In the genomic region with DNA sequence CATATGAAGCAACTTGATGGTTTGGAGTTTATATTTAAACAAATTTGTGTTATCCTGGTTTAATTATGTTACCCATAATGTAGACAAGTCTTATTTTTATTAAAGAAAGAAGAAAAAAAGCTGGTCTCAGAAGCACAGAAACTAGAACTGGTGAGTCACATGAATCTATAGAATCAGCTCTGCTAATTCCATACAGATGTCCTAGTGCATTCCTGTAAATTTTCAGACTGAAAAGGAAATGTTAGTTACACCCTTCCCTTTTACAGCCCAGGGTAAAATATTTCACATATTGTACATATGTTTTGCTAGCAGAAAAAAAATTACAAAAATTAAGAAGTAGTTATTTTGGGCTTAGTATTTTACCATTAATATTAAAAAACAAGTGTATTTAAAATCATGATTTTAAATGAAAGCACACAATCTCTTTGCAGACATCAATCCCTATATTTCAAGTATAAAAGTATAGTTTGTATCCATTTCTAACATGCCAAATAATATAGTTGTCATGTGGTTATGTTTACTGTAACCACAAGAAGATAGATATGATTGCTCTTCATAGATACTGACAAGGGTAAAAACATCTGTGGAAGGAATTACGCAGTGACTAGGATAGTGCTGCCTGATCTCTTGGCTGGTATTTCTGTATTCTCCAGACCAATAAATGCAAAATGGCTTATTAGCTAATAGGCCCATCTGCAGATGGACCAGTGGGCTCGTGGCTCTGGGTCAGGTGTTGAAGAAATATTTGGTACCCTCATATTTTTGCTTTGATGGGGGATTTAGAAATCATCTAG, we compare ENCODE assay signal across 29 cellular contexts. TPM values are rescaled to one million over a fixed set of nuclear protein-coding genes. Genes with fewer than 3 reads are reported as not detected.
A peak's percentile ranks its signal among the peaks of the same experiment; 100 is the strongest.
DNase-seq lines count a peak whose midpoint lies in the region; ATAC-seq, FAIRE-seq and TF ChIP-seq lines count a peak whose summit lies in the region.
"Had no signal": no experiment of that assay in that cellular context is flagged by ENCODE, and none has a peak within 500 bp of the region (broad histone marks: within the 10 kb centered on the region; RNA-seq: fewer than 3 reads in every experiment).

No MANE protein-coding gene starts in this region.

- H3K4me2 ChIP-seq in A549, result peak overlapping the region; percentile 39; the same call in 2 of the 3 replicates
- H3K4me2 ChIP-seq in PC-3 (ENCODE audit: low read length), result no peak overlapping the region

- no peaks in the 10 kb centered on the region for H3K27me3 Mint-ChIP-seq in activated CD4-positive, alpha-beta memory T cell treated with anti-CD3 and anti-CD28 coated beads for 36 hours
- H3K27me3 Mint-ChIP-seq: activated T-cell treated with anti-CD3 and anti-CD28 coated beads, Interleukin-2, amount 50 U/mL, for 24 hours had no signal

- no peak for FAIRE-seq in A549 (lab: Jason Lieb, UNC)
- FAIRE-seq: GM18507 had no signal

- TF ChIP-seq EP300 in A549 (IDR thresholded peaks at IDR 0.05), result no peak

- no peak overlapping the region for H3K4me3 Mint-ChIP-seq in activated CD4-positive, alpha-beta memory T cell treated with anti-CD3 and anti-CD28 coated beads for 36 hours
- H3K4me3 Mint-ChIP-seq: activated T-cell treated with anti-CD3 and anti-CD28 coated beads, Interleukin-2, amount 50 U/mL, for 24 hours; CD8-positive, alpha-beta T cell; neural crest cell had no signal

- no peak for ATAC-seq in A549
- ATAC-seq in PC-3, result no peak
- ATAC-seq in foreskin keratinocyte, result peak; percentile 65
- ATAC-seq in Right ventricle myocardium superior (ENCODE audit: poor library complexity), result no peak
- ATAC-seq: CD8-positive, alpha-beta T cell; lower lobe of right lung; Panc1; sciatic nerve had no signal

- H3K36me3 Mint-ChIP-seq in activated CD4-positive, alpha-beta memory T cell treated with anti-CD3 and anti-CD28 coated beads for 36 hours, result no peaks in the 10 kb centered on the region
- H3K36me3 Mint-ChIP-seq: CD8-positive, alpha-beta T cell had no signal

- no peak for TF ChIP-seq POLR2A in A549 (IDR thresholded peaks at IDR 0.05; ENCODE audit: low read length)

- no peaks in the 10 kb centered on the region for H3K36me3 ChIP-seq in PC-3 (ENCODE audit: low read depth, low read length)
- H3K36me3 ChIP-seq: lower lobe of right lung, SJCRH30 had no signal

- H3K4me3 ChIP-seq in A549 (no peak overlapping the region), PC-3 (ENCODE audit: low read length) (no peak overlapping the region), choroid plexus epithelial cell (ENCODE audit: low read depth, low read length) (no peak overlapping the region)
- H3K4me3 ChIP-seq: lower lobe of right lung, SJCRH30 had no signal

- WGBS in A549 (ENCODE audit: missing lambda C conversion rate), result 89% methylated on average over 2 of the region's 2 CpGs

- TF ChIP-seq RAD21 in A549 (conservative IDR thresholded peaks at IDR 0.05 in 1 of 2, IDR thresholded peaks at IDR 0.05 in 1 of 2), result no peak

- DNase-seq in A549 (ENCODE audit: low read depth in 1 of 2, low spot score in 1 of 2), result no peak
- peak; percentile 27 for DNase-seq in PC-3
- DNase-seq in choroid plexus epithelial cell (ENCODE audit: low read depth), result peak; percentile 74
- DNase-seq in foreskin keratinocyte, result peak in 1 of 2 donors; percentile 76
- DNase-seq in NCI-H1105 (lab: John Stamatoyannopoulos, UW), result no peak
- no peak for DNase-seq in T-helper 1 cell
- no peak for DNase-seq in Right ventricle myocardium superior
- DNase-seq in activated CD4-positive, alpha-beta memory T cell treated with anti-CD3 and anti-CD28 coated beads for 36 hours, result no peak
- DNase-seq: activated CD4-positive, alpha-beta T cell treated with anti-CD3 and anti-CD28 coated beads for 4 hours; activated naive CD4-positive, alpha-beta T cell; activated T-cell treated with anti-CD3 and anti-CD28 coated beads, Interleukin-2, amount 50 U/mL, for 24 hours; amygdala; CD8-positive, alpha-beta T cell; dermis blood vessel endothelial cell; DMS 273 treated with DMSO at 0.1 percent for 48 hours; GDM1; lower lobe of right lung; NCI-H146; NCI-H524; NK-92 treated with Interleukin-12 subunit alpha and Interleukin-12 subunit beta, amount 100 ng/mL, for 24 hours; posterior cingulate gyrus; SJCRH30; T-helper 2 cell had no signal

- H3K9me3 ChIP-seq in A549, result no peaks in the 10 kb centered on the region
- no peaks in the 10 kb centered on the region for H3K9me3 ChIP-seq in PC-3 (ENCODE audit: low read length)
- H3K9me3 ChIP-seq: lower lobe of right lung, SJCRH30 had no signal

- H2AFZ ChIP-seq in PC-3 (ENCODE audit: low read length), result no peak overlapping the region

- H3K27ac ChIP-seq in A549, result peak overlapping the region in 1 of 2 experiments; percentile 71; a peak in 4 of 6 replicates
- H3K27ac ChIP-seq in PC-3 (ENCODE audit: low read length), result no peak overlapping the region
- peak overlapping the region; percentile 45 for H3K27ac ChIP-seq in foreskin keratinocyte
- H3K27ac ChIP-seq: 22Rv1, lower lobe of right lung, SJCRH30 had no signal

- BruUV-seq in PC-3 (replicated peaks; lab: Mats Ljungman, UMichigan), result no TSS peak

- H3K9ac ChIP-seq in PC-3 (ENCODE audit: low read length), result no peak overlapping the region

- H3K79me2 ChIP-seq in PC-3 (ENCODE audit: low read length), result no peaks in the 10 kb centered on the region

- POLR2A ChIA-PET in A549 (lab: Yijun Ruan, JAX), result no interaction called here
- POLR2A ChIA-PET in PC-3 (lab: Charles Lee; ENCODE audit: unreplicated experiment), result interaction anchor here (0.6 kb wide), 1 partner anchor 410 kb away, joined by 4 read pairs; no protein-coding TSS in a partner anchor
- POLR2A ChIA-PET in activated CD4-positive, alpha-beta memory T cell treated with anti-CD3 and anti-CD28 coated beads for 36 hours (lab: Charles Lee), result no interaction called here

- H3K9me3 Mint-ChIP-seq in activated CD4-positive, alpha-beta memory T cell treated with anti-CD3 and anti-CD28 coated beads for 36 hours, result peaks cover 3% of the 10 kb centered on the region
- H3K9me3 Mint-ChIP-seq: neural crest cell had no signal

- H3F3A ChIP-seq in PC-3 (ENCODE audit: low read length, unreplicated experiment), result no peaks in the 10 kb centered on the region

- H3K27me3 ChIP-seq in PC-3 (ENCODE audit: low read length), result no peaks in the 10 kb centered on the region
- H3K27me3 ChIP-seq in foreskin keratinocyte, result no peaks in the 10 kb centered on the region
- H3K27me3 ChIP-seq: SJCRH30 had no signal

- no peaks in the 10 kb centered on the region for H3K4me1 Mint-ChIP-seq in activated CD4-positive, alpha-beta memory T cell treated with anti-CD3 and anti-CD28 coated beads for 36 hours (ENCODE audit: low read depth)
- H3K4me1 Mint-ChIP-seq: neural crest cell had no signal

- H3K27ac Mint-ChIP-seq in activated CD4-positive, alpha-beta memory T cell treated with anti-CD3 and anti-CD28 coated beads for 36 hours, result no peak overlapping the region
- H3K27ac Mint-ChIP-seq: activated T-cell treated with anti-CD3 and anti-CD28 coated beads, Interleukin-2, amount 50 U/mL, for 24 hours; CD8-positive, alpha-beta T cell had no signal

- intact Hi-C loops in PC-3 (cut with micrococcal nuclease) (no loop called here), Right ventricle myocardium superior (cut with DNase I) (no loop called here)
- intact Hi-C loops in activated CD4-positive, alpha-beta memory T cell treated with anti-CD3 and anti-CD28 coated beads for 36 hours (cut with micrococcal nuclease), result no loop called here

- CTCF ChIA-PET in A549 (lab: Yijun Ruan, JAX), result no interaction called here
- CTCF ChIA-PET in PC-3 (lab: Charles Lee), result no interaction called here
- CTCF ChIA-PET in activated CD4-positive, alpha-beta memory T cell treated with anti-CD3 and anti-CD28 coated beads for 36 hours (lab: Charles Lee), result no interaction called here

- peaks cover 27% of the 10 kb centered on the region for H3K4me1 ChIP-seq in A549
- H3K4me1 ChIP-seq in PC-3 (ENCODE audit: insufficient read depth, low read length), result peaks cover 17% of the 10 kb centered on the region
- H3K4me1 ChIP-seq in foreskin keratinocyte, result peaks cover 25% of the 10 kb centered on the region
- H3K4me1 ChIP-seq: lower lobe of right lung, SJCRH30 had no signal

- no peaks in the 10 kb centered on the region for H3K9me2 ChIP-seq in PC-3 (replicated peaks; ENCODE audit: low read length)

- TF ChIP-seq CTCF in A549 (IDR thresholded peaks at IDR 0.05), result no peak
- no peak for TF ChIP-seq CTCF in PC-3 (conservative IDR thresholded peaks at IDR 0.05; ENCODE audit: low read depth, low read length)
- TF ChIP-seq CTCF in choroid plexus epithelial cell (conservative IDR thresholded peaks at IDR 0.05; ENCODE audit: low read depth, low read length), result no peak
- TF ChIP-seq CTCF in foreskin keratinocyte (conservative IDR thresholded peaks at IDR 0.05), result no peak

- no peaks in the 10 kb centered on the region for H4K20me1 ChIP-seq in PC-3 (ENCODE audit: low read length)

TF ChIP-seq in A549, 52 proteins besides CTCF, POLR2A, EP300 and RAD21 (continues in another document):
- TF ChIP-seq, protein P1, sequence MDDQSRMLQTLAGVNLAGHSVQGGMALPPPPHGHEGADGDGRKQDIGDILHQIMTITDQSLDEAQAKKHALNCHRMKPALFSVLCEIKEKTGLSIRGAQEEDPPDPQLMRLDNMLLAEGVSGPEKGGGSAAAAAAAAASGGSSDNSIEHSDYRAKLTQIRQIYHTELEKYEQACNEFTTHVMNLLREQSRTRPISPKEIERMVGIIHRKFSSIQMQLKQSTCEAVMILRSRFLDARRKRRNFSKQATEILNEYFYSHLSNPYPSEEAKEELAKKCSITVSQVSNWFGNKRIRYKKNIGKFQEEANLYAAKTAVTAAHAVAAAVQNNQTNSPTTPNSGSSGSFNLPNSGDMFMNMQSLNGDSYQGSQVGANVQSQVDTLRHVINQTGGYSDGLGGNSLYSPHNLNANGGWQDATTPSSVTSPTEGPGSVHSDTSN (IDR thresholded peaks at IDR 0.05), result no peak
- no peak for TF ChIP-seq ZC3H11A (IDR thresholded peaks at IDR 0.05)

RNA-seq across cellular contexts. Expression of a gene that starts 34.7 kb away (rescaled TPM):
- polyA plus RNA-seq in A549 (2011; rRNA removed) (22.2 and 28.3 TPM in 2 replicates), A549 (2017; fragmentation: RNase III; extraction: RNeasy Plus Mini Kit Qiagen cat#74134 plus additional on column Dnase treatment) (22.4 to 30.8 TPM (median 22.7 TPM) in 3 replicates), foreskin keratinocyte (9.4 and 17.7 TPM in 2 replicates)
- 7.4 and 8.9 TPM in 2 replicates for polyA plus RNA-seq in A549 (2012; cell fraction: cytosol; rRNA removed)
- 27.5 and 38.7 TPM in 2 replicates for polyA plus RNA-seq in A549 (2012; cell fraction: nucleus; rRNA removed)
- 83.9 and 89.5 TPM in 2 replicates for polyA minus RNA-seq in A549 (2011; rRNA and poly(A)+ RNA removed)
- total RNA-seq in PC-3 (2014; rRNA removed) (45.2 and 51.8 TPM in 2 replicates), foreskin keratinocyte (81.6 and 124 TPM in 2 replicates), Right ventricle myocardium superior (23.5 TPM)
- total RNA-seq in activated CD4-positive, alpha-beta memory T cell treated with anti-CD3 and anti-CD28 coated beads for 36 hours, result not detected
- total RNA-seq: activated CD8-positive, alpha-beta memory T cell treated with anti-CD3 and anti-CD28 coated beads for 36 hours; CD8-positive, alpha-beta T cell had no signal

Comparison
In these comparisons a context has a peak if more than half of its experiments do, and no peak if none do; other contexts are left out.
1. DNase-seq: peak in PC-3 (single experiment) and choroid plexus epithelial cell (single experiment); none in A549 (0 of 2), NCI-H1105 (single experiment), T-helper 1 cell (0 of 5), Right ventricle myocardium superior (single experiment) and activated CD4-positive, alpha-beta memory T cell treated with anti-CD3 and anti-CD28 coated beads for 36 hours (single experiment).
2. RNA of a gene that starts 34.7 kb away (total RNA-seq): 81.6 to 124 TPM in foreskin keratinocyte, 45.2 to 51.8 TPM in PC-3 and 23.5 TPM in Right ventricle myocardium superior (single experiment); not detected in activated CD4-positive, alpha-beta memory T cell treated with anti-CD3 and anti-CD28 coated beads for 36 hours; every median in the first group is over 10 times any median in the second.